In genomic region chr6:149953934-149954333, GRCh38 we compare ENCODE assay signal across 13 cellular contexts. TPM values are rescaled to one million over a fixed set of nuclear protein-coding genes. Genes with fewer than 3 reads are reported as not detected.
DNase-seq lines count a peak whose midpoint lies in the region; ATAC-seq and TF ChIP-seq lines count a peak whose summit lies in the region.
"Not testable (repeated sequence)": the region's sequence is repeated elsewhere in the genome, so short reads cannot be mapped to it uniquely, and the experiment has no call there.
"Had no signal": no experiment of that assay in that cellular context is flagged by ENCODE, and none has a peak within 500 bp of the region (broad histone marks: within the 10 kb centered on the region; RNA-seq: fewer than 3 reads in every experiment).

No MANE protein-coding gene starts in this region.

- CTCF ChIA-PET in A673 (lab: Charles Lee), result interaction anchor here (0.5 kb wide), 1 partner anchor 922 kb away, joined by 3 read pairs; no protein-coding TSS in a partner anchor

- intact Hi-C loops in A673 (cut with micrococcal nuclease; ENCODE audit: unreplicated experiment); heart left ventricle (cut with DNase I); right lobe of liver (cut with DNase I); sciatic nerve (cut with DNase I): not testable (repeated sequence)

- peak; percentile 98 for ATAC-seq in GM23338
- peak; percentile 82 for ATAC-seq in SK-N-SH treated with all-trans-retinoic acid at 6 μM for 48 hours
- ATAC-seq in central memory CD8-positive, alpha-beta T cell (replicated peaks; ENCODE audit: extremely low read depth, poor library complexity, severe bottlenecking), result peak; percentile 80
- peak in 3 of 4 donors; percentile 62 to 64 (median 63) for ATAC-seq in heart left ventricle
- ATAC-seq in right lobe of liver, result peak; percentile 57 to 79 (median 70)
- peak; percentile 52 for ATAC-seq in sciatic nerve

- not testable (repeated sequence) for H3K4me1 ChIP-seq in A673 (ENCODE audit: insufficient read depth, low read length, poor library complexity, severe bottlenecking); GM23338 (ENCODE audit: insufficient read depth); heart left ventricle; right lobe of liver

- TF ChIP-seq CTCF in A673 (conservative IDR thresholded peaks at IDR 0.05; ENCODE audit: low read depth, low read length), result 0 out of 2 replicates have a peak, but pooled peaks have one; percentile 9
- not testable (repeated sequence) for TF ChIP-seq CTCF in GM23338 (conservative IDR thresholded peaks at IDR 0.05; ENCODE audit: low read depth in 2 of 2); heart left ventricle (IDR thresholded peaks at IDR 0.05); right lobe of liver (IDR thresholded peaks at IDR 0.05)

- not testable (repeated sequence) for H3K27ac Mint-ChIP-seq in GM23338; central memory CD8-positive, alpha-beta T cell (ENCODE audit: low read depth)

- not testable (repeated sequence) for H3F3A ChIP-seq in GM23338 (replicated peaks; ENCODE audit: low read depth)

- H3K79me2 ChIP-seq in GM23338 (replicated peaks; ENCODE audit: insufficient read depth), result not testable (repeated sequence)

- H3K27me3 ChIP-seq in A673 (replicated peaks; ENCODE audit: insufficient read depth, low read depth, low read length, poor library complexity) (peaks cover 41% of the 10 kb centered on the region), GM23338 (ENCODE audit: insufficient read depth) (peaks cover 98% of the 10 kb centered on the region), heart left ventricle (peaks cover 9 to 81% (median 68%) of the 10 kb centered on the region in 9 donors), right lobe of liver (peaks cover 0 to 20% of the 10 kb centered on the region in 2 donors)

- not testable (repeated sequence) for H3K4me3 ChIP-seq in A673 (ENCODE audit: low read depth, low read length, poor library complexity, severe bottlenecking); heart left ventricle; right lobe of liver
- H3K4me3 ChIP-seq in GM23338, result peak overlapping the region; percentile 45; the same call in 1 of the 2 replicates

- POLR2A ChIA-PET in A673 (lab: Charles Lee; ENCODE audit: low non-redundant PET), result not testable (repeated sequence)

- not testable (repeated sequence) for H3K36me3 ChIP-seq in A673 (ENCODE audit: insufficient read depth, low read length, poor library complexity, severe bottlenecking); GM23338 (ENCODE audit: insufficient read depth); heart left ventricle; right lobe of liver

- peak overlapping the region; percentile 45; the same call in 1 of the 3 replicates for H3K4me3 Mint-ChIP-seq in GM23338
- not testable (repeated sequence) for H3K4me3 Mint-ChIP-seq in central memory CD8-positive, alpha-beta T cell

- not testable (repeated sequence) for TF ChIP-seq POLR2A in heart left ventricle (IDR thresholded peaks at IDR 0.05); right lobe of liver (IDR thresholded peaks at IDR 0.05)

- H3K9me3 ChIP-seq in A673 (ENCODE audit: low read depth, low read length, poor library complexity, severe bottlenecking); heart left ventricle; right lobe of liver: not testable (repeated sequence)

- H3K4me2 ChIP-seq in GM23338, result peak overlapping the region; percentile 69

- not testable (repeated sequence) for BruUV-seq in A673 (replicated peaks; lab: Mats Ljungman, UMichigan)

- H3K9me3 Mint-ChIP-seq in GM23338; central memory CD8-positive, alpha-beta T cell: not testable (repeated sequence)

- peaks cover 81% of the 10 kb centered on the region for H3K27me3 Mint-ChIP-seq in GM23338 (ENCODE audit: insufficient read depth, low read depth, poor library complexity)
- H3K27me3 Mint-ChIP-seq in central memory CD8-positive, alpha-beta T cell, result peaks cover 86% of the 10 kb centered on the region

- H3K4me1 Mint-ChIP-seq in GM23338, result peaks cover 12% of the 10 kb centered on the region
- peaks cover 13% of the 10 kb centered on the region for H3K4me1 Mint-ChIP-seq in central memory CD8-positive, alpha-beta T cell

- whole genome bisulfite sequencing in heart left ventricle, 4 donors, result 4 to 11% (median 8%) methylated on average over 3 to 6 of the region's 10 CpGs
- 8% methylated on average over 3 of the region's 10 CpGs for WGBS in right lobe of liver (ENCODE audit: insufficient coverage, low coverage, low lambda C conversion rate, missing lambda C conversion rate)

- not testable (repeated sequence) for H4K20me1 ChIP-seq in GM23338 (replicated peaks; ENCODE audit: insufficient read depth)

- not testable (repeated sequence) for H3K36me3 Mint-ChIP-seq in GM23338 (ENCODE audit: low read depth); central memory CD8-positive, alpha-beta T cell (ENCODE audit: insufficient read depth)

- not testable (repeated sequence) for H3K27ac ChIP-seq in A673 (ENCODE audit: low read depth, low read length, poor library complexity, severe bottlenecking); GM23338 (ENCODE audit: low read depth); heart left ventricle; right lobe of liver

- H2AFZ ChIP-seq in GM23338, result not testable (repeated sequence)

- H3K9me2 ChIP-seq in GM23338 (ENCODE audit: insufficient read depth), result not testable (repeated sequence)

- not testable (repeated sequence) for DNase-seq in A673 (ENCODE audit: low spot score); GM23338 (ENCODE audit: low spot score); central memory CD8-positive, alpha-beta T cell (ENCODE audit: low spot score in 2 of 2); heart left ventricle; right lobe of liver; sciatic nerve (ENCODE audit: low spot score)
- DNase-seq in activated CD8-positive, alpha-beta memory T cell treated with anti-CD3 and anti-CD28 coated beads, Interleukin-2, amount 50 U/mL, for 48 hours, result peak; percentile 32

RNA-seq across cellular contexts. Expression of gene ULBP1, which starts 9.8 kb away (rescaled TPM):
- total RNA-seq in A673 (2021), result 5.2 and 7.0 TPM in 2 replicates
- 1.0 and 1.7 TPM in 2 replicates for total RNA-seq in GM23338 (2014; rRNA removed; shearing (Covaris generic))
- polyA plus RNA-seq in GM23338 (2016; fragmentation: Nextera tagmentation; extraction: Ambion mirVana), result 0.74 and 1.3 TPM in 2 replicates
- under 1 TPM; 0.10 to 0.52 (median 0.25) TPM for total RNA-seq in heart left ventricle
- under 1 TPM; 0.11 to 0.33 TPM for polyA plus RNA-seq in heart left ventricle
- under 1 TPM in 5 of 6 experiments, not detected in 1; 0.07 to 0.43 (median 0.12) TPM for total RNA-seq in right lobe of liver
- not detected for total RNA-seq in sciatic nerve
- total RNA-seq: G401 had no signal

RNA-seq across cellular contexts. Expression of gene ULBP2, which starts 12.1 kb away (rescaled TPM):
- total RNA-seq in A673 (2021) (2.6 and 4.2 TPM in 2 replicates), heart left ventricle (1 to 10 TPM in 3 of 9 donors, under 1 TPM in 6; 0.27 to 2.3 (median 0.85) TPM), right lobe of liver (1 to 10 TPM in 1 of 6 experiments, under 1 TPM in 5; 0.20 to 1.1 (median 0.26) TPM), sciatic nerve (0.27 TPM)
- total RNA-seq in GM23338 (2014; rRNA removed; shearing (Covaris generic)), result 1.1 TPM in 1 of 2 replicates, not detected in the other
- polyA plus RNA-seq in GM23338 (2016; fragmentation: Nextera tagmentation; extraction: Ambion mirVana) (0.21 TPM in 1 of 2 replicates, not detected in the other), heart left ventricle (1 to 10 TPM in 1 of 2 donors, under 1 TPM in 1; 0.34 to 3.7 TPM)
- total RNA-seq: progenitor cell of endocrine pancreas had no signal

RNA-seq across cellular contexts. Expression of gene RAET1G, which starts 31.0 kb away (rescaled TPM):
- total RNA-seq in A673 (2021) (0.45 TPM in 1 of 2 replicates, not detected in the other), heart left ventricle (1 to 10 TPM in 1 of 9 donors, under 1 TPM in 1, not detected in 7; 0.25 to 1.9 TPM), right lobe of liver (not detected), sciatic nerve (0.53 TPM)
- not detected in 2 replicates for total RNA-seq in GM23338 (2014; rRNA removed; shearing (Covaris generic))
- polyA plus RNA-seq in GM23338 (2016; fragmentation: Nextera tagmentation; extraction: Ambion mirVana) (not detected in 2 replicates), heart left ventricle (under 1 TPM in 1 of 2 donors, not detected in 1; 0.22 TPM)
- total RNA-seq: activated naive CD4-positive, alpha-beta T cell treated with anti-CD3 and anti-CD28 coated beads for 36 hours; G401; H4; progenitor cell of endocrine pancreas had no signal

RNA-seq across cellular contexts. Expression of gene RAET1E, which starts 56.0 kb away (rescaled TPM):
- total RNA-seq in A673 (2021) (0.92 and 3.2 TPM in 2 replicates), heart left ventricle (1 to 10 TPM in 1 of 9 donors, under 1 TPM in 3, not detected in 5; 0.12 to 5.0 (median 0.50) TPM), right lobe of liver (not detected), sciatic nerve (0.80 TPM)
- total RNA-seq in GM23338 (2014; rRNA removed; shearing (Covaris generic)), result not detected in 2 replicates
- polyA plus RNA-seq in GM23338 (2016; fragmentation: Nextera tagmentation; extraction: Ambion mirVana) (not detected in 2 replicates), heart left ventricle (under 1 TPM in 1 of 2 donors, not detected in 1; 0.46 TPM)
- total RNA-seq: activated naive CD4-positive, alpha-beta T cell treated with anti-CD3 and anti-CD28 coated beads for 36 hours; G401; H4; progenitor cell of endocrine pancreas; stomach had no signal
